ENCODE assay signal across 8 cellular contexts in the genomic region with DNA sequence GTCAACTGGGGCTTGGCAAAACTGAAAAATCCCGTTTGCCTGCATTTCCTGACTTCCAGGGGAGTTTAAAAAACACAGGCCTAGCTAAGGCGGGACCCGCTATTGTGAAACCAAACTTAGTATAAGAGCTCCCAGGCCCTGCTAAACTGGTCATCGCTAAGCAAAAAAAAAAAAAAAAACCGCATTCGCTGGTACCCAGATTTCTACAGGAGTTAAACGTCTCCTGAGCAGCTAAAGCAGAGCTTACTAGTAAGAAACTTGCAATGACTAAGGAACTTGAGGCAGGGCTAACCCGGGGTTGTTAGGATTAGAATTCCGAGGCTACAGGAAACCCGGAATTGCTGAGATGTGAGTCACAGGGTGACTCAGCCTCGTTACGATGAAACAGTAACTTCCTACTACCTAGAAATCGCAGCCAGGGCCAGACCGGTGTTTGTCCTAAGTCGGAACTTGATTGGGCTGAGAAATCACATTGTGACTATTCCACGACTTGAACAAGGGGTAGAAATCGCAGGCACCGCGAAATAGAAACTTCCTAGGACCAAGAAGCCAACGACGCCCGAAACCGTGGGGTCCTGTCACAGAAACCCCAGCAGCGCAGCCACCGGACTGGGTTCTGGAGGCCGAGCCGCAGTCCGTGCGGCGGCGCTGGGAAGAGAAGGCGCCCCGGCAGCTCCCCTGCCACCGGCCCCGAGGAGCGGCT.
A peak's percentile ranks its signal among the peaks of the same experiment; 100 is the strongest.
DNase-seq lines count a peak whose midpoint lies in the region; ATAC-seq and TF ChIP-seq lines count a peak whose summit lies in the region.

No MANE protein-coding gene starts in this region.

- no peak for TF ChIP-seq EP300 in Ishikawa (IDR thresholded peaks at IDR 0.05; ENCODE audit: borderline replicate concordance)

- no peaks in the 10 kb centered on the region for H3K79me2 ChIP-seq in DND-41 (ENCODE audit: insufficient read depth, low read length)

- H3K9ac ChIP-seq in DND-41 (ENCODE audit: low read depth, low read length) = no peak overlapping the region

- no peak for DNase-seq in DND-41
- DNase-seq in T-helper 1 cell = peak; percentile 23 to 88 (median 47)
- DNase-seq in amniotic stem cell (lab: John Stamatoyannopoulos, UW) = peak; percentile 96
- DNase-seq in iPS DF 19.7 (ENCODE audit: low read depth, low spot score) = peak; percentile 50
- peak; percentile 48 to 52 for DNase-seq in stimulated activated CD4-positive, alpha-beta T cell treated with anti-CD3 and anti-CD28 coated beads, Interleukin-15, amount 100 ng/mL, for 48 hours (ENCODE audit: low read depth in 2 of 2)
- DNase-seq in NCI-H2171 treated with DMSO at 0.1 percent for 48 hours (lab: John Stamatoyannopoulos, UW) = no peak

- ATAC-seq in DND-41 (ENCODE audit: insufficient read depth, low read depth) (peak; percentile 17; the same call in 1 of the 3 replicates), GM21619 (IDR thresholded peaks at IDR 0.05; ENCODE audit: unreplicated experiment) (peak; percentile 35)

- H3K4me1 ChIP-seq in DND-41 (ENCODE audit: insufficient read depth, low read length) = no peaks in the 10 kb centered on the region

- no peaks in the 10 kb centered on the region for H3K36me3 ChIP-seq in DND-41 (ENCODE audit: insufficient read depth, low read length)

- TF ChIP-seq CTCF in DND-41 (IDR thresholded peaks at IDR 0.05; ENCODE audit: borderline replicate concordance, extremely low read depth, low read length, poor library complexity, severe bottlenecking) = no peak

- no peak overlapping the region for H3K4me3 ChIP-seq in DND-41 (ENCODE audit: low read depth in 1 of 2, low read length in 2 of 2)

- H2AFZ ChIP-seq in DND-41 (ENCODE audit: low read depth, low read length) = no peak overlapping the region

- H3K4me2 ChIP-seq in DND-41 (ENCODE audit: insufficient read depth, low read length) = no peak overlapping the region

- no peak for TF ChIP-seq RAD21 in Ishikawa (IDR thresholded peaks at IDR 0.05; ENCODE audit: low read depth)

- no peak overlapping the region for H3K27ac ChIP-seq in DND-41 (ENCODE audit: low read length)

- H3K27me3 ChIP-seq in DND-41 (ENCODE audit: insufficient read depth, low read length, poor library complexity) = no peaks in the 10 kb centered on the region

- H3K9me3 ChIP-seq in DND-41 (ENCODE audit: insufficient read depth, low read length, severe bottlenecking) = no peaks in the 10 kb centered on the region

- H4K20me1 ChIP-seq in DND-41 (ENCODE audit: insufficient read depth, low read length) = no peaks in the 10 kb centered on the region

TF ChIP-seq in Ishikawa, 13 proteins besides CTCF, POLR2A, EP300 and RAD21:
- TF ChIP-seq, protein P1, sequence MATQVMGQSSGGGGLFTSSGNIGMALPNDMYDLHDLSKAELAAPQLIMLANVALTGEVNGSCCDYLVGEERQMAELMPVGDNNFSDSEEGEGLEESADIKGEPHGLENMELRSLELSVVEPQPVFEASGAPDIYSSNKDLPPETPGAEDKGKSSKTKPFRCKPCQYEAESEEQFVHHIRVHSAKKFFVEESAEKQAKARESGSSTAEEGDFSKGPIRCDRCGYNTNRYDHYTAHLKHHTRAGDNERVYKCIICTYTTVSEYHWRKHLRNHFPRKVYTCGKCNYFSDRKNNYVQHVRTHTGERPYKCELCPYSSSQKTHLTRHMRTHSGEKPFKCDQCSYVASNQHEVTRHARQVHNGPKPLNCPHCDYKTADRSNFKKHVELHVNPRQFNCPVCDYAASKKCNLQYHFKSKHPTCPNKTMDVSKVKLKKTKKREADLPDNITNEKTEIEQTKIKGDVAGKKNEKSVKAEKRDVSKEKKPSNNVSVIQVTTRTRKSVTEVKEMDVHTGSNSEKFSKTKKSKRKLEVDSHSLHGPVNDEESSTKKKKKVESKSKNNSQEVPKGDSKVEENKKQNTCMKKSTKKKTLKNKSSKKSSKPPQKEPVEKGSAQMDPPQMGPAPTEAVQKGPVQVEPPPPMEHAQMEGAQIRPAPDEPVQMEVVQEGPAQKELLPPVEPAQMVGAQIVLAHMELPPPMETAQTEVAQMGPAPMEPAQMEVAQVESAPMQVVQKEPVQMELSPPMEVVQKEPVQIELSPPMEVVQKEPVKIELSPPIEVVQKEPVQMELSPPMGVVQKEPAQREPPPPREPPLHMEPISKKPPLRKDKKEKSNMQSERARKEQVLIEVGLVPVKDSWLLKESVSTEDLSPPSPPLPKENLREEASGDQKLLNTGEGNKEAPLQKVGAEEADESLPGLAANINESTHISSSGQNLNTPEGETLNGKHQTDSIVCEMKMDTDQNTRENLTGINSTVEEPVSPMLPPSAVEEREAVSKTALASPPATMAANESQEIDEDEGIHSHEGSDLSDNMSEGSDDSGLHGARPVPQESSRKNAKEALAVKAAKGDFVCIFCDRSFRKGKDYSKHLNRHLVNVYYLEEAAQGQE (IDR thresholded peaks at IDR 0.05; ENCODE audit: low read depth) = no peak
- TF ChIP-seq TEAD4 (IDR thresholded peaks at IDR 0.05) = 0 out of 2 replicates have a peak, but pooled peaks have one; percentile 39

Comparison
In these comparisons a context has a peak if more than half of its experiments do, and no peak if none do; other contexts are left out.
1. DNase-seq: peak in T-helper 1 cell (5 of 5), amniotic stem cell (single experiment), iPS DF 19.7 (single experiment) and stimulated activated CD4-positive, alpha-beta T cell treated with anti-CD3 and anti-CD28 coated beads, Interleukin-15, amount 100 ng/mL, for 48 hours (2 of 2); none in DND-41 (single experiment) and NCI-H2171 treated with DMSO at 0.1 percent for 48 hours (single experiment).